Comparison of ENCODE assay signal across 21 cellular contexts in genomic region chr3:76039431-76039830, GRCh38.
DNase-seq lines count a peak whose midpoint lies in the region; ATAC-seq and TF ChIP-seq lines count a peak whose summit lies in the region.
"Had no signal": no experiment of that assay in that cellular context is flagged by ENCODE, and none has a peak within 500 bp of the region (broad histone marks: within the 10 kb centered on the region; RNA-seq: fewer than 3 reads in every experiment).

No MANE protein-coding gene starts in this region.

- no peak for ATAC-seq in HG03097 (IDR thresholded peaks at IDR 0.05; ENCODE audit: low FRiP score, unreplicated experiment)
- ATAC-seq in activated T-helper 17 cell treated with anti-CD3 and anti-CD28 coated beads, Interleukin-2, amount 50 U/mL, for 72 hours (replicated peaks): no peak
- ATAC-seq: stimulated activated memory B cell treated with anti-CD40 and anti-IgM and Interleukin-4, amounts not matched to agents 10 μg/mL and 1 μg/mL and 100 μg/mL, for 72 hours had no signal

- no peaks in the 10 kb centered on the region for H3K4me1 ChIP-seq in mesenchymal stem cell (ENCODE audit: control insufficient read depth, insufficient read depth, low read depth, low read length)
- H3K4me1 ChIP-seq: left ventricle myocardium inferior, Peyer's patch, uterus had no signal

- H3K14ac ChIP-seq in mesenchymal stem cell (ENCODE audit: low read length in 2 of 2): no peak overlapping the region

- H3K27ac Mint-ChIP-seq in activated T-helper 17 cell treated with anti-CD3 and anti-CD28 coated beads, Interleukin-2, amount 50 U/mL, for 72 hours: no peak overlapping the region
- H3K27ac Mint-ChIP-seq: activated CD4-positive, alpha-beta T cell treated with anti-CD3 and anti-CD28 coated beads, Interleukin-2, amount 10 ng/mL, durations not matched to agents 24 days and 14 days; activated naive CD4-positive, alpha-beta T cell treated with anti-CD3 and anti-CD28 coated beads, Interleukin-2, amount 50 U/mL, for 24 hours; CD14-positive monocyte; stimulated activated memory B cell treated with anti-CD40 and anti-IgM and Interleukin-4, amounts not matched to agents 10 μg/mL and 1 μg/mL and 100 μg/mL, for 72 hours; T-helper 1 cell treated with Interleukin-12 subunit alpha and Interleukin-12 subunit beta and Interleukin-4 antibody, amounts not matched to agents 30 μg/mL and 1 μg/mL, for 36 hours had no signal

- TF ChIP-seq CTCF in epithelial cell of esophagus (IDR thresholded peaks at IDR 0.05; ENCODE audit: insufficient read depth, low read depth, low read length, missing control alignments) (no peak), WERI-Rb-1 (IDR thresholded peaks at IDR 0.05; ENCODE audit: low read depth, low read length) (no peak)

- H2BK15ac ChIP-seq in mesenchymal stem cell (ENCODE audit: low read depth, poor library complexity, severe bottlenecking): no peak overlapping the region

- no peak overlapping the region for H3K4me3 Mint-ChIP-seq in activated T-helper 17 cell treated with anti-CD3 and anti-CD28 coated beads, Interleukin-2, amount 50 U/mL, for 72 hours
- H3K4me3 Mint-ChIP-seq: activated CD4-positive, alpha-beta T cell treated with anti-CD3 and anti-CD28 coated beads, Interleukin-2, amount 10 ng/mL, durations not matched to agents 24 days and 14 days; activated naive CD4-positive, alpha-beta T cell treated with anti-CD3 and anti-CD28 coated beads, Interleukin-2, amount 50 U/mL, for 24 hours; CD14-positive monocyte; stimulated activated memory B cell treated with anti-CD40 and anti-IgM and Interleukin-4, amounts not matched to agents 10 μg/mL and 1 μg/mL and 100 μg/mL, for 72 hours; T-helper 1 cell treated with Interleukin-12 subunit alpha and Interleukin-12 subunit beta and Interleukin-4 antibody, amounts not matched to agents 30 μg/mL and 1 μg/mL, for 36 hours had no signal

- no peaks in the 10 kb centered on the region for H3K36me3 ChIP-seq in mesenchymal stem cell (ENCODE audit: control insufficient read depth in 1 of 2, insufficient read depth in 2 of 2, low read depth in 1 of 2, low read length in 2 of 2)
- no peaks in the 10 kb centered on the region for H3K36me3 ChIP-seq in WERI-Rb-1
- H3K36me3 ChIP-seq: ascending aorta, left ventricle myocardium inferior, Peyer's patch, uterus had no signal

- no peak overlapping the region for H2AK5ac ChIP-seq in mesenchymal stem cell (ENCODE audit: low read length, severe bottlenecking)

- no peaks in the 10 kb centered on the region for H3K4me1 Mint-ChIP-seq in activated T-helper 17 cell treated with anti-CD3 and anti-CD28 coated beads, Interleukin-2, amount 50 U/mL, for 72 hours
- H3K4me1 Mint-ChIP-seq: activated CD4-positive, alpha-beta T cell treated with anti-CD3 and anti-CD28 coated beads, Interleukin-2, amount 10 ng/mL, durations not matched to agents 24 days and 14 days; activated naive CD4-positive, alpha-beta T cell treated with anti-CD3 and anti-CD28 coated beads, Interleukin-2, amount 50 U/mL, for 24 hours; CD14-positive monocyte; stimulated activated memory B cell treated with anti-CD40 and anti-IgM and Interleukin-4, amounts not matched to agents 10 μg/mL and 1 μg/mL and 100 μg/mL, for 72 hours had no signal

- H2BK12ac ChIP-seq in mesenchymal stem cell (ENCODE audit: low read length in 2 of 2): no peak overlapping the region

- H3K23ac ChIP-seq in mesenchymal stem cell (ENCODE audit: low read length in 2 of 2): no peak overlapping the region

- H3K79me1 ChIP-seq in mesenchymal stem cell (replicated peaks; ENCODE audit: low read length, poor library complexity, severe bottlenecking): no peaks in the 10 kb centered on the region

- H3K4me3 ChIP-seq in epithelial cell of esophagus (ENCODE audit: low read length): no peak overlapping the region
- H3K4me3 ChIP-seq in mesenchymal stem cell (ENCODE audit: insufficient read depth in 1 of 2, low read depth in 1 of 2, low read length in 2 of 2): no peak overlapping the region
- H3K4me3 ChIP-seq in WERI-Rb-1 (ENCODE audit: low read depth, low read length): no peak overlapping the region
- H3K4me3 ChIP-seq: ascending aorta, left ventricle myocardium inferior, Peyer's patch, uterus had no signal

- H3K9ac ChIP-seq in mesenchymal stem cell (ENCODE audit: low read length): no peak overlapping the region

- H3K27ac ChIP-seq in mesenchymal stem cell (ENCODE audit: low read length, poor library complexity, severe bottlenecking) (no peak overlapping the region), WERI-Rb-1 (no peak overlapping the region)
- H3K27ac ChIP-seq: ascending aorta, left ventricle myocardium inferior, Peyer's patch, uterus had no signal

- DNase-seq in EL (peak; percentile 25), LHCN-M2 (ENCODE audit: low read depth) (peak; percentile 51), epithelial cell of esophagus (ENCODE audit: low read depth) (peak; percentile 71), mesenchymal stem cell (peak; percentile 48), GF-D8 (lab: John Stamatoyannopoulos, UW) (no peak), WERI-Rb-1 (no peak)
- DNase-seq: activated CD4-positive, alpha-beta T cell treated with anti-CD3 and anti-CD28 coated beads, Interleukin-2, amount 10 ng/mL, durations not matched to agents 24 days and 14 days; effector memory CD4-positive, alpha-beta T cell; left ventricle myocardium inferior; NCI-H1105 treated with DMSO at 0.1 percent for 48 hours; NCI-H510A; NK-92 treated with Interleukin-12 subunit alpha and Interleukin-12 subunit beta, amount 100 ng/mL, for 24 hours; Peyer's patch; uterus had no signal

- no peaks in the 10 kb centered on the region for H3K36me3 Mint-ChIP-seq in activated T-helper 17 cell treated with anti-CD3 and anti-CD28 coated beads, Interleukin-2, amount 50 U/mL, for 72 hours (ENCODE audit: low read depth)
- H3K36me3 Mint-ChIP-seq: activated naive CD4-positive, alpha-beta T cell treated with anti-CD3 and anti-CD28 coated beads, Interleukin-2, amount 50 U/mL, for 24 hours; CD14-positive monocyte; stimulated activated memory B cell treated with anti-CD40 and anti-IgM and Interleukin-4, amounts not matched to agents 10 μg/mL and 1 μg/mL and 100 μg/mL, for 72 hours had no signal

- no peak overlapping the region for H4K91ac ChIP-seq in mesenchymal stem cell (ENCODE audit: low read length)

- no peak overlapping the region for H3K4ac ChIP-seq in mesenchymal stem cell (ENCODE audit: low read depth in 1 of 2, low read length in 2 of 2)

- H2BK5ac ChIP-seq in mesenchymal stem cell (ENCODE audit: low read depth, low read length, poor library complexity, severe bottlenecking): no peak overlapping the region

- no peaks in the 10 kb centered on the region for H3K27me3 Mint-ChIP-seq in activated T-helper 17 cell treated with anti-CD3 and anti-CD28 coated beads, Interleukin-2, amount 50 U/mL, for 72 hours
- H3K27me3 Mint-ChIP-seq: activated CD4-positive, alpha-beta T cell treated with anti-CD3 and anti-CD28 coated beads, Interleukin-2, amount 10 ng/mL, durations not matched to agents 24 days and 14 days; activated naive CD4-positive, alpha-beta T cell treated with anti-CD3 and anti-CD28 coated beads, Interleukin-2, amount 50 U/mL, for 24 hours; stimulated activated memory B cell treated with anti-CD40 and anti-IgM and Interleukin-4, amounts not matched to agents 10 μg/mL and 1 μg/mL and 100 μg/mL, for 72 hours had no signal

- no peaks in the 10 kb centered on the region for H3K9me3 ChIP-seq in mesenchymal stem cell (ENCODE audit: control insufficient read depth, low read length)
- no peaks in the 10 kb centered on the region for H3K9me3 ChIP-seq in WERI-Rb-1 (ENCODE audit: severe bottlenecking)
- H3K9me3 ChIP-seq: ascending aorta, left ventricle myocardium inferior, Peyer's patch, uterus had no signal

- H3K27me3 ChIP-seq in mesenchymal stem cell (ENCODE audit: control insufficient read depth in 1 of 2, insufficient read depth in 1 of 2, low read length in 2 of 2) (no peaks in the 10 kb centered on the region), WERI-Rb-1 (ENCODE audit: insufficient read depth, low read depth, severe bottlenecking) (no peaks in the 10 kb centered on the region)
- H3K27me3 ChIP-seq: ascending aorta, Peyer's patch, uterus had no signal

- H3K9me3 Mint-ChIP-seq in activated T-helper 17 cell treated with anti-CD3 and anti-CD28 coated beads, Interleukin-2, amount 50 U/mL, for 72 hours: peaks cover 15% of the 10 kb centered on the region

- H4K8ac ChIP-seq in mesenchymal stem cell (ENCODE audit: low read length): no peak overlapping the region

- no peak overlapping the region for H3K18ac ChIP-seq in mesenchymal stem cell (ENCODE audit: low read depth in 1 of 2, low read length in 2 of 2)

- H2BK120ac ChIP-seq in mesenchymal stem cell (ENCODE audit: low read depth, low read length): no peak overlapping the region

- H2AFZ ChIP-seq in mesenchymal stem cell (ENCODE audit: low read depth, low read length): no peak overlapping the region

- H3K4me2 ChIP-seq in mesenchymal stem cell (ENCODE audit: low read length, poor library complexity, severe bottlenecking): no peak overlapping the region

Comparison
In these comparisons a context has a peak if more than half of its experiments do, and no peak if none do; other contexts are left out.
1. DNase-seq: peak in EL (single experiment), LHCN-M2 (single experiment), epithelial cell of esophagus (single experiment) and mesenchymal stem cell (single experiment); none in GF-D8 (single experiment) and WERI-Rb-1 (single experiment).